ENCODE assay signal across 8 cellular contexts in genomic region chr12:23204933-23205778, GRCh38.
DNase-seq lines count a peak whose midpoint lies in the region; ATAC-seq and TF ChIP-seq lines count a peak whose summit lies in the region.

No MANE protein-coding gene starts in this region.

- intact Hi-C loops in posterior vena cava (cut with DNase I): no loop called here

- no peaks in the 10 kb centered on the region for H3K79me2 ChIP-seq in SU-DHL-6 (ENCODE audit: insufficient read depth, low read length)
- no peaks in the 10 kb centered on the region for H3K79me2 ChIP-seq in osteoblast (ENCODE audit: insufficient read depth, low read length)

- H3K27me3 ChIP-seq in SU-DHL-6 (ENCODE audit: low read length): no peaks in the 10 kb centered on the region
- H3K27me3 ChIP-seq in osteoblast (ENCODE audit: insufficient read depth, low read length): no peaks in the 10 kb centered on the region

- H3K4me3 ChIP-seq in SU-DHL-6 (ENCODE audit: insufficient read depth, low read length, poor library complexity, severe bottlenecking) (no peak overlapping the region), osteoblast (ENCODE audit: insufficient read depth, low read length) (no peak overlapping the region)

- H3K9me3 ChIP-seq in SU-DHL-6 (ENCODE audit: insufficient read depth, low read length) (no peaks in the 10 kb centered on the region), osteoblast (ENCODE audit: low read depth, low read length) (no peaks in the 10 kb centered on the region)

- H3K4me1 ChIP-seq in osteoblast (ENCODE audit: insufficient read depth, low read length): no peaks in the 10 kb centered on the region

- H2AFZ ChIP-seq in SU-DHL-6 (ENCODE audit: low read depth, low read length, severe bottlenecking) (no peak overlapping the region), osteoblast (ENCODE audit: low read length) (no peak overlapping the region)

- no peak overlapping the region for H3K9ac ChIP-seq in SU-DHL-6 (ENCODE audit: low read length)

- no peaks in the 10 kb centered on the region for H4K20me1 ChIP-seq in SU-DHL-6 (ENCODE audit: low read depth, low read length)
- no peaks in the 10 kb centered on the region for H4K20me1 ChIP-seq in osteoblast (ENCODE audit: insufficient read depth, low read length)

- H3K27ac ChIP-seq in SU-DHL-6 (ENCODE audit: low read depth, low read length) (no peak overlapping the region), osteoblast (ENCODE audit: low read depth, low read length) (no peak overlapping the region)

- H3K4me2 ChIP-seq in SU-DHL-6 (ENCODE audit: low read depth, low read length, poor library complexity, severe bottlenecking) (no peak overlapping the region), osteoblast (ENCODE audit: insufficient read depth, low read length) (peak overlapping the region; percentile 24)

- peak; percentile 85 for TF ChIP-seq CTCF in GM13977 (IDR thresholded peaks at IDR 0.05; ENCODE audit: extremely low read depth, insufficient read depth, missing control alignments)
- TF ChIP-seq CTCF in SU-DHL-6 (IDR thresholded peaks at IDR 0.05; ENCODE audit: insufficient read depth, low read length, poor library complexity, severe bottlenecking): peak; percentile 73
- peak; percentile 95 for TF ChIP-seq CTCF in osteoblast (IDR thresholded peaks at IDR 0.05; ENCODE audit: extremely low read depth, low read depth, low read length)

- in situ Hi-C loops in GM13977 (cut with MboI; ENCODE audit: low pct_unique_long_range_greater_than_20kb, low sequenced_read_pairs, unreplicated experiment): no loop called here

- H3K36me3 ChIP-seq in SU-DHL-6 (ENCODE audit: low read length): no peaks in the 10 kb centered on the region
- no peaks in the 10 kb centered on the region for H3K36me3 ChIP-seq in osteoblast (ENCODE audit: insufficient read depth, low read length)

- no peaks in the 10 kb centered on the region for H3F3A ChIP-seq in SU-DHL-6 (ENCODE audit: insufficient read depth)

- peak; percentile 65 for DNase-seq in AG20443 (ENCODE audit: low spot score)
- peak; percentile 61 for DNase-seq in GM13977 (ENCODE audit: low spot score)
- DNase-seq in MV-4-11 (lab: John Stamatoyannopoulos, UW): peak; percentile 9
- peak; percentile 51 for DNase-seq in fibroblast of the conjunctiva (ENCODE audit: low read depth)
- no peak for DNase-seq in osteoblast (ENCODE audit: insufficient read length, low spot score, missing footprints)
- DNase-seq in posterior vena cava (ENCODE audit: low spot score): no peak

- no peaks in the 10 kb centered on the region for H3K9me2 ChIP-seq in SU-DHL-6 (replicated peaks; ENCODE audit: insufficient read depth, low read length)

- peak; percentile 84 for ATAC-seq in HG02610 (IDR thresholded peaks at IDR 0.05; ENCODE audit: unreplicated experiment)

Comparison
In these comparisons a context has a peak if more than half of its experiments do, and no peak if none do; other contexts are left out.
1. DNase-seq: peak in AG20443 (single experiment), GM13977 (single experiment), MV-4-11 (single experiment) and fibroblast of the conjunctiva (single experiment); none in osteoblast (single experiment) and posterior vena cava (single experiment).
2. Peak in every context shown above with its lines, with median percentiles within 50 percentile points of each other: CTCF ChIP-seq.